In the genomic region with DNA sequence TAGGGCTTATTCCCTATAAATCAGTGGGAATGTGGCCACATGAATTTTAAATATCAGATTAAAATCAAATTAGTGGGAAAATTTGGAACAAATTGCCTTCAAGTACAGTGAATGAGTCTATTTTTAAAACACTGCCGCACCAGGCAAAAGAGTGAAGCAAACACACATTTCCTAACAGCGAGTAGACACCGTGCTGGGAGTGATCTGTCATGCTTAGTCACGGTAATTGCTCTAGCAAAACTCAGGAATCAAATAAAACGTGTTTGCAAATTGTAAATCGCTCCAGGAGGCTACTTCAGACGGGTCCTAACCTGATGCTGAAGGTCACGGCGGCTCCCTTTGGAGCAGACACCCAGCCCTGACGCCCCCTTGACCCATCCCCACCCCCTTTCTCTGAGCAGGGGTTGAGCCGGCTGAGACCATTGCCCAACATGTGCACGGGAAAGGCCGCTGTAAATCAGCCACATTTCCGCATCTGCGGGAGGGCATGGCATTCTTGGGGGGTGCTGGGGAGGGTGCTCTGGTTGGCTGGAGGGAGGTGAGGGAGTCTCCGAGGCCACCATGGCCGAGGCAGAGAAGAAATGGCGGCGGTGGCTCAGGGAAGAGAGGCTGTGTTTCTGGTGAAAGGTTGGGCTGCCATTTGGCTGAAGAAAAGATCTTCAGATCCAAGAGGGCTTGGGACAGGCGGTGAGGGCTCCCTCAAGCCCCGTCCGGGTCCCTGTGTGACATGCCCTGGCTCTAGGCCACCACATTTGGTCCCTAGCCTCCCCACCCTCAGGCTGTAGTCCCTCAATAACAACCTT, we compare ENCODE assay signal across 8 cellular contexts. TPM values are rescaled to one million over a fixed set of nuclear protein-coding genes. Genes with fewer than 3 reads are reported as not detected.
DNase-seq lines count a peak whose midpoint lies in the region; ATAC-seq and TF ChIP-seq lines count a peak whose summit lies in the region.

No MANE protein-coding gene starts in this region.

- no peak overlapping the region for H3K23ac ChIP-seq in H9 (ENCODE audit: insufficient read length, low read depth, low read length)

- no peak overlapping the region for H2BK20ac ChIP-seq in H9 (ENCODE audit: low read depth, low read length, poor library complexity, severe bottlenecking)

- no peaks in the 10 kb centered on the region for H3K79me1 ChIP-seq in H9 (ENCODE audit: insufficient read depth, low read depth, low read length, poor library complexity, severe bottlenecking)

- H3K36me3 ChIP-seq in spleen = no peaks in the 10 kb centered on the region

- H3K27me3 ChIP-seq in H9 (ENCODE audit: insufficient read depth, low read length) (no peaks in the 10 kb centered on the region), foreskin keratinocyte (no peaks in the 10 kb centered on the region), spleen (replicated peaks in 1 of 7) (peaks cover 0 to 78% (median 0%) of the 10 kb centered on the region in 7 donors)

- no peak for TF ChIP-seq POLR2A in spleen (IDR thresholded peaks at IDR 0.05)

- H4K8ac ChIP-seq in H9 (replicated peaks; ENCODE audit: insufficient read length, low read depth, low read length) = no peak overlapping the region

- H2BK15ac ChIP-seq in H9 (ENCODE audit: low read depth, low read length) = no peak overlapping the region

- no peaks in the 10 kb centered on the region for H3K79me2 ChIP-seq in H9 (ENCODE audit: insufficient read depth, low read length)

- no peak overlapping the region for H3T11ph ChIP-seq in H9 (ENCODE audit: low read length)

- H4K20me1 ChIP-seq in H9 (ENCODE audit: control insufficient read depth, insufficient read depth, insufficient read length) = no peaks in the 10 kb centered on the region

- H2BK12ac ChIP-seq in H9 (ENCODE audit: insufficient read length, low read depth, low read length) = no peak overlapping the region

- H3K4me3 ChIP-seq in spleen = peak overlapping the region in 2 of 8 donors; percentile 18 to 41

- no peak overlapping the region for H2BK5ac ChIP-seq in H9 (ENCODE audit: insufficient read length, low read length)

- peak overlapping the region; percentile 12; the same call in 1 of the 2 replicates for H3K14ac ChIP-seq in H9 (ENCODE audit: insufficient read depth, low read length)

- H3K9ac ChIP-seq in H9 (ENCODE audit: extremely low read depth, insufficient read length, low read length) = no peak overlapping the region

- no peak overlapping the region for H3K4me3 Mint-ChIP-seq in H9
- no peak overlapping the region for H3K4me3 Mint-ChIP-seq in activated naive CD8-positive, alpha-beta T cell treated with anti-CD3 and anti-CD28 coated beads for 36 hours
- no peak overlapping the region for H3K4me3 Mint-ChIP-seq in activated T-cell treated with anti-CD3 and anti-CD28 coated beads, Interleukin-2, amount 50 U/mL, for 24 hours

- intact Hi-C loops in spleen (cut with DNase I; ENCODE audit: low total_unique reads) = no loop called here

- H3K27me3 Mint-ChIP-seq in H9 (ENCODE audit: low read depth) = peaks cover 10% of the 10 kb centered on the region
- H3K27me3 Mint-ChIP-seq in activated naive CD8-positive, alpha-beta T cell treated with anti-CD3 and anti-CD28 coated beads for 36 hours = peaks cover 48% of the 10 kb centered on the region
- peaks cover 48% of the 10 kb centered on the region for H3K27me3 Mint-ChIP-seq in activated T-cell treated with anti-CD3 and anti-CD28 coated beads, Interleukin-2, amount 50 U/mL, for 24 hours

- H2AK5ac ChIP-seq in H9 (ENCODE audit: insufficient read length, low read length) = no peak overlapping the region

- H3K27ac Mint-ChIP-seq in H9 = peak overlapping the region; percentile 45 to 83 (median 57); a peak in 2 of 7 replicates
- no peak overlapping the region for H3K27ac Mint-ChIP-seq in activated naive CD8-positive, alpha-beta T cell treated with anti-CD3 and anti-CD28 coated beads for 36 hours
- H3K27ac Mint-ChIP-seq in activated T-cell treated with anti-CD3 and anti-CD28 coated beads, Interleukin-2, amount 50 U/mL, for 24 hours = no peak overlapping the region

- H3K9me3 ChIP-seq in H9 (ENCODE audit: control insufficient read depth, low read depth, low read length) = no peaks in the 10 kb centered on the region
- peaks cover 0 to 19% (median 16%) of the 10 kb centered on the region in 8 donors for H3K9me3 ChIP-seq in spleen

- peaks cover 0 to 7% of the 10 kb centered on the region in 2 experiments; a peak in 3 of 5 replicates for H3K9me3 Mint-ChIP-seq in H9
- H3K9me3 Mint-ChIP-seq in activated naive CD8-positive, alpha-beta T cell treated with anti-CD3 and anti-CD28 coated beads for 36 hours = peaks cover 10% of the 10 kb centered on the region
- H3K9me3 Mint-ChIP-seq in activated T-cell treated with anti-CD3 and anti-CD28 coated beads, Interleukin-2, amount 50 U/mL, for 24 hours = peaks cover 8% of the 10 kb centered on the region

- no peak overlapping the region for H4K91ac ChIP-seq in H9 (ENCODE audit: insufficient read length, low read depth, low read length)

- no peak overlapping the region for H3K18ac ChIP-seq in H9 (ENCODE audit: insufficient read length, low read depth, low read length)

- no peak overlapping the region for H3K4me2 ChIP-seq in H9 (ENCODE audit: insufficient read depth, insufficient read length, low read length)

- no peak overlapping the region for H4K5ac ChIP-seq in H9 (ENCODE audit: insufficient read length, low read depth, low read length)

- DNase-seq in H9 (no peak), OCI-M1 (lab: John Stamatoyannopoulos, UW) (peak; percentile 71), foreskin keratinocyte (peak; percentile 59 to 78), spleen (peak; percentile 83), NCI-H2171 treated with DMSO at 0.1 percent for 48 hours (lab: John Stamatoyannopoulos, UW) (no peak)
- no peak for DNase-seq in activated naive CD8-positive, alpha-beta T cell treated with anti-CD3 and anti-CD28 coated beads for 36 hours
- no peak for DNase-seq in activated T-cell treated with anti-CD3 and anti-CD28 coated beads, Interleukin-2, amount 50 U/mL, for 24 hours
- no peak for DNase-seq in stimulated activated naive CD4-positive, alpha-beta T cell (lab: John Stamatoyannopoulos, UW)

- ATAC-seq in foreskin keratinocyte = peak; percentile 72

- H3K4me1 ChIP-seq in H9 (ENCODE audit: insufficient read depth, low read length) = no peaks in the 10 kb centered on the region
- H3K4me1 ChIP-seq in foreskin keratinocyte = peaks cover 33% of the 10 kb centered on the region
- peaks cover 0 to 69% (median 15%) of the 10 kb centered on the region in 6 donors for H3K4me1 ChIP-seq in spleen

- no CpG with 5 or more reads among the region's 22 CpGs for WGBS in H9 (ENCODE audit: extremely low coverage, insufficient read length, low lambda C conversion rate)
- 19 to 29% (median 25%) methylated on average over 21 to 22 of the region's 22 CpGs for WGBS in spleen, 5 donors

- H3K56ac ChIP-seq in H9 (ENCODE audit: insufficient read length, low read depth, low read length) = no peak overlapping the region

- TF ChIP-seq CTCF in H9 (conservative IDR thresholded peaks at IDR 0.05) (no peak), foreskin keratinocyte (conservative IDR thresholded peaks at IDR 0.05) (peak; percentile 36), spleen (IDR thresholded peaks at IDR 0.05 in 8 of 11, conservative IDR thresholded peaks at IDR 0.05 in 3 of 11) (no peak)

- no peaks in the 10 kb centered on the region for H3K23me2 ChIP-seq in H9 (ENCODE audit: insufficient read length, low read depth, low read length, poor library complexity, severe bottlenecking)

- no peak overlapping the region for H2AFZ ChIP-seq in H9 (ENCODE audit: low read length)

- H3K27ac ChIP-seq in H9 (ENCODE audit: insufficient read length, low read depth, low read length) (no peak overlapping the region), foreskin keratinocyte (peak overlapping the region; percentile 74), spleen (peak overlapping the region in 7 of 8 donors; percentile 67 to 94 (median 87))

- H3K4me1 Mint-ChIP-seq in H9 = peaks cover 0 to 19% of the 10 kb centered on the region in 2 experiments; a peak in 2 of 4 replicates
- no peaks in the 10 kb centered on the region for H3K4me1 Mint-ChIP-seq in activated naive CD8-positive, alpha-beta T cell treated with anti-CD3 and anti-CD28 coated beads for 36 hours
- no peaks in the 10 kb centered on the region for H3K4me1 Mint-ChIP-seq in activated T-cell treated with anti-CD3 and anti-CD28 coated beads, Interleukin-2, amount 50 U/mL, for 24 hours (ENCODE audit: low read depth)

- no peaks in the 10 kb centered on the region for H3K36me3 Mint-ChIP-seq in H9 (ENCODE audit: insufficient read depth in 1 of 3, low read depth in 3 of 3)
- H3K36me3 Mint-ChIP-seq in activated naive CD8-positive, alpha-beta T cell treated with anti-CD3 and anti-CD28 coated beads for 36 hours = no peaks in the 10 kb centered on the region
- H3K36me3 Mint-ChIP-seq in activated T-cell treated with anti-CD3 and anti-CD28 coated beads, Interleukin-2, amount 50 U/mL, for 24 hours (ENCODE audit: low read depth) = no peaks in the 10 kb centered on the region

- no peak overlapping the region for H3K4ac ChIP-seq in H9 (ENCODE audit: low read depth, low read length)

- H2BK120ac ChIP-seq in H9 (ENCODE audit: low read depth, low read length, poor library complexity, severe bottlenecking) = no peak overlapping the region

RNA-seq across cellular contexts. Expression of gene CEBPA, which starts 8.9 kb away (rescaled TPM):
- total RNA-seq in H9 (2021) (3.2 and 3.7 TPM in 2 replicates), foreskin keratinocyte (1.4 TPM in 2 replicates), spleen (10 to 100 TPM; 15.5 to 27.7 (median 18.3) TPM)
- polyA plus RNA-seq in foreskin keratinocyte (1.3 and 1.5 TPM in 2 replicates), spleen (10 to 100 TPM in 1 of 3 donors, 1 to 10 TPM in 2; 7.4 to 19.8 (median 9.1) TPM)
- total RNA-seq in activated naive CD8-positive, alpha-beta T cell treated with anti-CD3 and anti-CD28 coated beads for 36 hours = under 1 TPM; 0.26 to 0.35 TPM

Comparison
In these comparisons a context has a peak if more than half of its experiments do, and no peak if none do; other contexts are left out.
1. DNase-seq: peak in OCI-M1 (single experiment), foreskin keratinocyte (2 of 2) and spleen (single experiment); none in H9 (single experiment), activated naive CD8-positive, alpha-beta T cell treated with anti-CD3 and anti-CD28 coated beads for 36 hours (single experiment), activated T-cell treated with anti-CD3 and anti-CD28 coated beads, Interleukin-2, amount 50 U/mL, for 24 hours (single experiment), stimulated activated naive CD4-positive, alpha-beta T cell (0 of 6) and NCI-H2171 treated with DMSO at 0.1 percent for 48 hours (single experiment).
2. H3K27ac Mint-ChIP-seq: peak in H9 (3 of 3); none in activated naive CD8-positive, alpha-beta T cell treated with anti-CD3 and anti-CD28 coated beads for 36 hours (single experiment) and activated T-cell treated with anti-CD3 and anti-CD28 coated beads, Interleukin-2, amount 50 U/mL, for 24 hours (single experiment).